9 cellular contexts compared by ENCODE assay signal in genomic region chr18:49725809-49726514, GRCh38.
A peak's percentile ranks its signal among the peaks of the same experiment; 100 is the strongest.
DNase-seq lines count a peak whose midpoint lies in the region; ATAC-seq, FAIRE-seq and TF ChIP-seq lines count a peak whose summit lies in the region.
"Had no signal": no experiment of that assay in that cellular context is flagged by ENCODE, and none has a peak within 500 bp of the region (broad histone marks: within the 10 kb centered on the region; RNA-seq: fewer than 3 reads in every experiment).

No MANE protein-coding gene starts in this region.

- H3K9me3 ChIP-seq in adrenal gland (replicated peaks in 1 of 3): no peaks in the 10 kb centered on the region
- no peaks in the 10 kb centered on the region for H3K9me3 ChIP-seq in skeletal muscle satellite cell (replicated peaks; ENCODE audit: low read length)

- H3K4me3 ChIP-seq in adrenal gland (no peak overlapping the region), skeletal muscle satellite cell (ENCODE audit: low read length) (peak overlapping the region; percentile 9)

- H3K27me3 ChIP-seq in adrenal gland (no peaks in the 10 kb centered on the region), skeletal muscle satellite cell (ENCODE audit: control insufficient read depth, insufficient read depth, low read length) (no peaks in the 10 kb centered on the region)

- TF ChIP-seq POLR2A in H54 (IDR thresholded peaks at IDR 0.05; ENCODE audit: low read depth, low read length) (0 out of 2 replicates have a peak, but pooled peaks have one; percentile 21), adrenal gland (IDR thresholded peaks at IDR 0.05) (no peak)

- ATAC-seq in GM18498 (IDR thresholded peaks at IDR 0.05; ENCODE audit: unreplicated experiment) (no peak), GM21390 (IDR thresholded peaks at IDR 0.05; ENCODE audit: unreplicated experiment) (no peak), HG03460 (IDR thresholded peaks at IDR 0.05; ENCODE audit: unreplicated experiment) (no peak)

- H3K9ac ChIP-seq in skeletal muscle satellite cell (ENCODE audit: low read depth, low read length): peak overlapping the region; percentile 51

- peak overlapping the region in 2 of 5 donors; percentile 39 to 64 for H3K27ac ChIP-seq in adrenal gland

- no peak for FAIRE-seq in H54 (lab: Jason Lieb, UNC)

- H3K4me1 ChIP-seq in adrenal gland (replicated peaks in 1 of 2) (no peaks in the 10 kb centered on the region), skeletal muscle satellite cell (ENCODE audit: control insufficient read depth, insufficient read depth, low read length) (peaks cover 19% of the 10 kb centered on the region)

- TF ChIP-seq CTCF in adrenal gland (IDR thresholded peaks at IDR 0.05): no peak

- DNase-seq in H54 (ENCODE audit: insufficient read length, low spot score): peak; percentile 40
- peak in 6 of 7 donors; percentile 30 to 67 (median 41) for DNase-seq in adrenal gland
- peak; percentile 86 for DNase-seq in hepatic stellate cell (ENCODE audit: low spot score)
- DNase-seq in NCI-H1930 (lab: John Stamatoyannopoulos, UW): no peak
- DNase-seq: NCI-H748 treated with DMSO at 0.1 percent for 48 hours had no signal

- no peaks in the 10 kb centered on the region for H3K36me3 ChIP-seq in adrenal gland (replicated peaks in 1 of 2)
- H3K36me3 ChIP-seq in skeletal muscle satellite cell (ENCODE audit: insufficient read depth, low read length): no peaks in the 10 kb centered on the region

- intact Hi-C loops in adrenal gland (cut with DNase I): no loop called here

- H3K4me2 ChIP-seq in skeletal muscle satellite cell (ENCODE audit: low read length): peak overlapping the region; percentile 56

- WGBS in adrenal gland, 4 donors: 45 to 67% (median 57%) methylated on average over 9 of the region's 9 CpGs

Comparison
In these comparisons a context has a peak if more than half of its experiments do, and no peak if none do; other contexts are left out.
1. DNase-seq: peak in H54 (single experiment), adrenal gland (6 of 7) and hepatic stellate cell (single experiment); none in NCI-H1930 (0 of 2).